22 cellular contexts compared by ENCODE assay signal in the genomic region with DNA sequence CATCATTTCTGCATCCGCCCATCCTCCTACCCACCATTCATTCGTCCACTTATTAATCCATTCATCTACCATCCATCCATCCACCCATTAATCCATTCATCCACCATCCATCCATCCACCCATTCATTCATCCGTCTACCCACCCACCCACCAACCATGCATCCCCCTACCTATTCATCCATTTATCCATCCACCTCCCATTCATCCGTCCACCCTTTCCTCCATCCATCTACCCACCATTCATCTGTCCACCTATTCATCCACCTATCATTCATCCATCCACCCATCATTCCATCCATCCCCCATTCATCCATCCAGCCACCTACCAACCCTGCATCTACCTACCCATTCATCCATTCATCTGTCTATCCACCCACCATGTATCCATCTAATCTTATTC.
"Had no signal": no experiment of that assay in that cellular context is flagged by ENCODE, and none has a peak within 500 bp of the region (broad histone marks: within the 10 kb centered on the region; RNA-seq: fewer than 3 reads in every experiment).

No MANE protein-coding gene starts in this region.

- FAIRE-seq: kidney had no signal

- DNase-seq: activated CD4-positive, alpha-beta T cell treated with anti-CD3 and anti-CD28 coated beads for 1 hour; activated naive CD4-positive, alpha-beta T cell treated with Interleukin-2 at 50 U/mL for 16 hours; activated T-cell treated with anti-CD3 and anti-CD28 coated beads, Interleukin-2, amount 50 U/mL, for 1 hour; anterior cingulate cortex; body of pancreas; effector CD8-positive, alpha-beta T cell; foreskin keratinocyte; kidney; lower lobe of right lung; naive thymus-derived CD4-positive, alpha-beta T cell; occipital lobe; sigmoid colon; stimulated activated CD4-positive, alpha-beta T cell treated with anti-CD3 and anti-CD28 coated beads, Interleukin-15, amount 100 ng/mL, for 24 hours; T-helper 9 cell; thyroid gland; upper lobe of right lung had no signal

- H3K27ac Mint-ChIP-seq: dendritic cell treated with granulocyte-macrophage colony-stimulating factor and Interleukin-4, amounts not matched to agents 40 ng/mL and 50 ng/mL, for 4 days; stimulated activated memory B cell treated with anti-CD40 and anti-IgM and Interleukin-4, amounts not matched to agents 10 μg/mL and 1 μg/mL and 100 μg/mL, for 72 hours had no signal

- H3K27ac ChIP-seq: body of pancreas, foreskin keratinocyte, lower lobe of right lung, upper lobe of right lung had no signal

- H3K27me3 Mint-ChIP-seq: dendritic cell treated with granulocyte-macrophage colony-stimulating factor and Interleukin-4, amounts not matched to agents 40 ng/mL and 50 ng/mL, for 4 days; naive thymus-derived CD4-positive, alpha-beta T cell; stimulated activated memory B cell treated with anti-CD40 and anti-IgM and Interleukin-4, amounts not matched to agents 10 μg/mL and 1 μg/mL and 100 μg/mL, for 72 hours had no signal

- H3K27me3 ChIP-seq: body of pancreas, cardiac muscle cell, foreskin keratinocyte, sigmoid colon, thyroid gland, upper lobe of right lung had no signal

- H3K4me3 Mint-ChIP-seq: dendritic cell treated with granulocyte-macrophage colony-stimulating factor and Interleukin-4, amounts not matched to agents 40 ng/mL and 50 ng/mL, for 4 days; naive thymus-derived CD4-positive, alpha-beta T cell; neural crest cell; stimulated activated memory B cell treated with anti-CD40 and anti-IgM and Interleukin-4, amounts not matched to agents 10 μg/mL and 1 μg/mL and 100 μg/mL, for 72 hours had no signal

- H3K4me3 ChIP-seq: body of pancreas, cardiac muscle cell, lower lobe of right lung, sigmoid colon, smooth muscle cell, thyroid gland, upper lobe of right lung had no signal

- H3K9me3 Mint-ChIP-seq: dendritic cell treated with granulocyte-macrophage colony-stimulating factor and Interleukin-4, amounts not matched to agents 40 ng/mL and 50 ng/mL, for 4 days; naive thymus-derived CD4-positive, alpha-beta T cell; neural crest cell; stimulated activated memory B cell treated with anti-CD40 and anti-IgM and Interleukin-4, amounts not matched to agents 10 μg/mL and 1 μg/mL and 100 μg/mL, for 72 hours had no signal

- ATAC-seq: body of pancreas; foreskin keratinocyte; left lobe of liver; lower lobe of right lung; naive thymus-derived CD4-positive, alpha-beta T cell; stimulated activated memory B cell treated with anti-CD40 and anti-IgM and Interleukin-4, amounts not matched to agents 10 μg/mL and 1 μg/mL and 100 μg/mL, for 72 hours; upper lobe of right lung had no signal
